Comparison of ENCODE assay signal across 1 cellular context in genomic region chr17:48057626-48058025, GRCh38.
TF ChIP-seq lines count a peak whose summit lies in the region.

No MANE protein-coding gene starts in this region.

TF ChIP-seq in WTC11, 78 proteins besides CTCF, POLR2A, EP300 and RAD21 (continued from another document):
- no peak for TF ChIP-seq USF1 (CRISPR knock-in tag; IDR thresholded peaks at IDR 0.05)
- TF ChIP-seq PRRX2 (CRISPR knock-in tag; IDR thresholded peaks at IDR 0.05) = no peak
